Comparison of ENCODE assay signal across 19 cellular contexts in genomic region chr9:122453677-122454135, GRCh38. TPM values are rescaled to one million over a fixed set of nuclear protein-coding genes. Genes with fewer than 3 reads are reported as not detected.
"Had no signal": no experiment of that assay in that cellular context is flagged by ENCODE, and none has a peak within 500 bp of the region (broad histone marks: within the 10 kb centered on the region; RNA-seq: fewer than 3 reads in every experiment).

No MANE protein-coding gene starts in this region.

- H3K27me3 ChIP-seq: spleen, upper lobe of left lung had no signal

- H3K36me3 Mint-ChIP-seq: naive thymus-derived CD8-positive, alpha-beta T cell; stimulated activated memory B cell treated with anti-CD40 and anti-IgM and Interleukin-4, amounts not matched to agents 10 μg/mL and 1 μg/mL and 100 μg/mL, for 72 hours had no signal

- H3K4me1 ChIP-seq: spleen, upper lobe of left lung had no signal

- H3K27ac ChIP-seq: spleen, thoracic aorta, upper lobe of left lung, WERI-Rb-1 had no signal

- H3K9me3 ChIP-seq: spleen, thoracic aorta, upper lobe of left lung had no signal

- DNase-seq: activated CD4-positive, alpha-beta T cell treated with anti-CD3 and anti-CD28 coated beads for 1 hour; activated effector memory CD4-positive, alpha-beta T cell treated with anti-CD3 and anti-CD28 coated beads, Interleukin-2, amount 50 U/mL, for 16 hours; activated naive CD4-positive, alpha-beta T cell treated with anti-CD3 and anti-CD28 coated beads, Interleukin-2, amount 50 U/mL, for 16 hours; spleen; stimulated activated CD4-positive, alpha-beta T cell treated with anti-CD3 and anti-CD28 coated beads, Interleukin-4, amount 100 ng/mL, for 4 hours; upper lobe of left lung had no signal

- ATAC-seq: naive thymus-derived CD8-positive, alpha-beta T cell had no signal

- H3K4me1 Mint-ChIP-seq: naive thymus-derived CD8-positive, alpha-beta T cell had no signal

- H3K36me3 ChIP-seq: spleen, thoracic aorta, upper lobe of left lung, WERI-Rb-1 had no signal

- H3K4me3 ChIP-seq: spleen, thoracic aorta, upper lobe of left lung had no signal

- H3K9me3 Mint-ChIP-seq: activated T-cell treated with anti-CD3 and anti-CD28 coated beads, Interleukin-2, amount 50 U/mL, for 72 hours; naive thymus-derived CD8-positive, alpha-beta T cell; stimulated activated memory B cell treated with anti-CD40 and anti-IgM and Interleukin-4, amounts not matched to agents 10 μg/mL and 1 μg/mL and 100 μg/mL, for 72 hours; T-helper 1 cell treated with Interleukin-12 subunit alpha and Interleukin-12 subunit beta and Interleukin-4 antibody, amounts not matched to agents 30 μg/mL and 1 μg/mL, for 36 hours had no signal

- H3K27ac Mint-ChIP-seq: activated T-cell treated with anti-CD3 and anti-CD28 coated beads, Interleukin-2, amount 50 U/mL, for 72 hours; naive thymus-derived CD8-positive, alpha-beta T cell; stimulated activated memory B cell treated with anti-CD40 and anti-IgM and Interleukin-4, amounts not matched to agents 10 μg/mL and 1 μg/mL and 100 μg/mL, for 72 hours; T-helper 1 cell treated with Interleukin-12 subunit alpha and Interleukin-12 subunit beta and Interleukin-4 antibody, amounts not matched to agents 30 μg/mL and 1 μg/mL, for 36 hours had no signal

- H3K4me3 Mint-ChIP-seq: activated T-cell treated with anti-CD3 and anti-CD28 coated beads, Interleukin-2, amount 50 U/mL, for 72 hours; naive thymus-derived CD8-positive, alpha-beta T cell; stimulated activated memory B cell treated with anti-CD40 and anti-IgM and Interleukin-4, amounts not matched to agents 10 μg/mL and 1 μg/mL and 100 μg/mL, for 72 hours; T-helper 1 cell treated with Interleukin-12 subunit alpha and Interleukin-12 subunit beta and Interleukin-4 antibody, amounts not matched to agents 30 μg/mL and 1 μg/mL, for 36 hours had no signal

RNA-seq across cellular contexts. Expression of gene OR1J1, which starts 24.0 kb away (rescaled TPM):
- total RNA-seq: activated CD8-positive, alpha-beta memory T cell treated with anti-CD3 and anti-CD28 coated beads for 36 hours; activated T-cell treated with anti-CD3 and anti-CD28 coated beads, Interleukin-2, amount 50 U/mL, for 72 hours; astrocyte; cardiac septum; glomerular endothelial cell; liver; mesenteric fat pad; naive thymus-derived CD8-positive, alpha-beta T cell; sciatic nerve; spleen; thoracic aorta; upper lobe of left lung had no signal

RNA-seq across cellular contexts. Expression of gene OR1J2, which starts 56.9 kb away (rescaled TPM):
- total RNA-seq: activated CD8-positive, alpha-beta memory T cell treated with anti-CD3 and anti-CD28 coated beads for 36 hours; activated T-cell treated with anti-CD3 and anti-CD28 coated beads, Interleukin-2, amount 50 U/mL, for 72 hours; astrocyte; cardiac septum; glomerular endothelial cell; liver; mesenteric fat pad; sciatic nerve; spleen had no signal
